Comparison of ENCODE assay signal across 12 cellular contexts in the genomic region with DNA sequence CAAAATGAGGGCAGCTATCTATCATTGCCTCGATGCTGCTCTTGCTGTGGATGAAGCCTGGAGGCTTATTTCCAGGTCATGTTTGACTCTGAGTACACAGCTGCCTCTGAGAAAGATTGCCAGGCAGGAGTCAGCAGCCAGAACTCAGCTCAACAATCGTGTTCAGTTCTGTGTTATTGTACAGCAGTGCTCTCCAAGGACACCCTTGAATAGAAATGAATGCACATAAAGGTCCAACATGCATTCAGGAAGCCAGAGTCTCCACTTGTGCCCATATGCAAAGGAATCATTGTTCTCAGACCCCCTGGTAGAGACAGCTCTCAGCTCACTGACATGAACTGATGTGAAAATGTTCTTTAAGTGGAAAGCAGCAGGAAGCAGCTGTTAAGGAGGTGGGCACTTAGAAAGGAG.
A peak's percentile ranks its signal among the peaks of the same experiment; 100 is the strongest.
DNase-seq lines count a peak whose midpoint lies in the region; ATAC-seq and TF ChIP-seq lines count a peak whose summit lies in the region.
"Had no signal": no experiment of that assay in that cellular context is flagged by ENCODE, and none has a peak within 500 bp of the region (broad histone marks: within the 10 kb centered on the region; RNA-seq: fewer than 3 reads in every experiment).

No MANE protein-coding gene starts in this region.

- TF ChIP-seq POLR2A in esophagus muscularis mucosa (IDR thresholded peaks at IDR 0.05; ENCODE audit: low read depth) = no peak

- H3K4me3 ChIP-seq in esophagus muscularis mucosa = no peak overlapping the region
- H3K4me3 ChIP-seq: suprapubic skin had no signal

- no peak for TF ChIP-seq EP300 in esophagus muscularis mucosa (IDR thresholded peaks at IDR 0.05)

- intact Hi-C loops in esophagus muscularis mucosa (cut with DNase I) = loop anchor here (5.0 kb wide), 1 partner anchor 81 kb away; the partner anchor contains the start of gene SUB1
- intact Hi-C loops in activated T-helper 2 cell treated with anti-CD3 and anti-CD28 coated beads, Interferon-gamma antibody, Interleukin-2, Interleukin-4, amounts not matched to agents 10 μg/mL and 5 μg/mL and 100 μg/mL, durations not matched to agents 14 hours and 24 hours and 36 hours (cut with micrococcal nuclease) = no loop called here

- H3K4me3 Mint-ChIP-seq in osteocyte (ENCODE audit: unreplicated experiment) = peak overlapping the region; percentile 30
- no peak overlapping the region for H3K4me3 Mint-ChIP-seq in activated T-helper 2 cell treated with anti-CD3 and anti-CD28 coated beads, Interferon-gamma antibody, Interleukin-2, Interleukin-4, amounts not matched to agents 10 μg/mL and 5 μg/mL and 100 μg/mL, durations not matched to agents 14 hours and 24 hours and 36 hours (ENCODE audit: low read depth)
- H3K4me3 Mint-ChIP-seq: activated naive CD8-positive, alpha-beta T cell treated with anti-CD3 and anti-CD28 coated beads, Interleukin-2, amount 10 ng/mL, durations not matched to agents 7 days and 5 days; CD4-positive, alpha-beta T cell had no signal

- peaks cover 4% of the 10 kb centered on the region for H3K27me3 Mint-ChIP-seq in osteocyte (ENCODE audit: unreplicated experiment)
- H3K27me3 Mint-ChIP-seq in activated T-helper 2 cell treated with anti-CD3 and anti-CD28 coated beads, Interferon-gamma antibody, Interleukin-2, Interleukin-4, amounts not matched to agents 10 μg/mL and 5 μg/mL and 100 μg/mL, durations not matched to agents 14 hours and 24 hours and 36 hours (ENCODE audit: low read depth) = peaks cover 16% of the 10 kb centered on the region
- H3K27me3 Mint-ChIP-seq: CD4-positive, alpha-beta T cell had no signal

- in situ Hi-C loops in G401 (cut with HindIII; ENCODE audit: low sequenced_read_pairs) = no loop called here

- DNase-seq in G401 (ENCODE audit: low spot score) (peak; percentile 8), NCI-H446 (lab: John Stamatoyannopoulos, UW) (peak; percentile 65 to 90), esophagus muscularis mucosa (ENCODE audit: extremely low spot score) (no peak), osteocyte (ENCODE audit: extremely low spot score, unreplicated experiment) (no peak)
- DNase-seq in stimulated activated naive CD4-positive, alpha-beta T cell treated with Interleukin-2 at 50 U/mL for 16 hours (lab: John Stamatoyannopoulos, UW) = no peak
- DNase-seq in activated T-helper 2 cell treated with anti-CD3 and anti-CD28 coated beads, Interferon-gamma antibody, Interleukin-2, Interleukin-4, amounts not matched to agents 10 μg/mL and 5 μg/mL and 100 μg/mL, durations not matched to agents 14 hours and 24 hours and 36 hours (ENCODE audit: low spot score) = no peak
- DNase-seq: activated naive CD8-positive, alpha-beta T cell treated with anti-CD3 and anti-CD28 coated beads, Interleukin-2, amount 10 ng/mL, durations not matched to agents 7 days and 5 days; CD4-positive, alpha-beta T cell; stimulated activated CD4-positive, alpha-beta T cell treated with anti-CD3 and anti-CD28 coated beads, Interleukin-12 subunit alpha, Interleukin-12 subunit beta, amount 100 ng/mL, for 4 hours had no signal

- H3K9me3 Mint-ChIP-seq in osteocyte (ENCODE audit: unreplicated experiment) = no peaks in the 10 kb centered on the region
- no peaks in the 10 kb centered on the region for H3K9me3 Mint-ChIP-seq in activated T-helper 2 cell treated with anti-CD3 and anti-CD28 coated beads, Interferon-gamma antibody, Interleukin-2, Interleukin-4, amounts not matched to agents 10 μg/mL and 5 μg/mL and 100 μg/mL, durations not matched to agents 14 hours and 24 hours and 36 hours
- H3K9me3 Mint-ChIP-seq: activated naive CD8-positive, alpha-beta T cell treated with anti-CD3 and anti-CD28 coated beads, Interleukin-2, amount 10 ng/mL, durations not matched to agents 7 days and 5 days; CD4-positive, alpha-beta T cell had no signal

- peaks cover 23 to 37% (median 36%) of the 10 kb centered on the region in 4 donors for H3K4me1 ChIP-seq in esophagus muscularis mucosa

- no peaks in the 10 kb centered on the region for H3K36me3 ChIP-seq in esophagus muscularis mucosa
- H3K36me3 ChIP-seq: suprapubic skin had no signal

- no peaks in the 10 kb centered on the region for H3K9me3 ChIP-seq in esophagus muscularis mucosa
- H3K9me3 ChIP-seq: suprapubic skin had no signal

- no peaks in the 10 kb centered on the region for H3K36me3 Mint-ChIP-seq in osteocyte (ENCODE audit: unreplicated experiment)
- no peaks in the 10 kb centered on the region for H3K36me3 Mint-ChIP-seq in activated T-helper 2 cell treated with anti-CD3 and anti-CD28 coated beads, Interferon-gamma antibody, Interleukin-2, Interleukin-4, amounts not matched to agents 10 μg/mL and 5 μg/mL and 100 μg/mL, durations not matched to agents 14 hours and 24 hours and 36 hours (ENCODE audit: low read depth)
- H3K36me3 Mint-ChIP-seq: activated naive CD8-positive, alpha-beta T cell treated with anti-CD3 and anti-CD28 coated beads, Interleukin-2, amount 10 ng/mL, durations not matched to agents 7 days and 5 days had no signal

- peak overlapping the region; percentile 93 for H3K27ac Mint-ChIP-seq in osteocyte (ENCODE audit: unreplicated experiment)
- no peak overlapping the region for H3K27ac Mint-ChIP-seq in activated T-helper 2 cell treated with anti-CD3 and anti-CD28 coated beads, Interferon-gamma antibody, Interleukin-2, Interleukin-4, amounts not matched to agents 10 μg/mL and 5 μg/mL and 100 μg/mL, durations not matched to agents 14 hours and 24 hours and 36 hours
- H3K27ac Mint-ChIP-seq: activated naive CD8-positive, alpha-beta T cell treated with anti-CD3 and anti-CD28 coated beads, Interleukin-2, amount 10 ng/mL, durations not matched to agents 7 days and 5 days; CD4-positive, alpha-beta T cell had no signal

- no peaks in the 10 kb centered on the region for H3K27me3 ChIP-seq in esophagus muscularis mucosa
- H3K27me3 ChIP-seq: suprapubic skin had no signal

- H3K4me1 Mint-ChIP-seq in osteocyte (ENCODE audit: unreplicated experiment) = peaks cover 55% of the 10 kb centered on the region
- peaks cover 16% of the 10 kb centered on the region for H3K4me1 Mint-ChIP-seq in activated T-helper 2 cell treated with anti-CD3 and anti-CD28 coated beads, Interferon-gamma antibody, Interleukin-2, Interleukin-4, amounts not matched to agents 10 μg/mL and 5 μg/mL and 100 μg/mL, durations not matched to agents 14 hours and 24 hours and 36 hours (ENCODE audit: low read depth)

- ATAC-seq in GM18861 (IDR thresholded peaks at IDR 0.05; ENCODE audit: unreplicated experiment) (no peak), HG02759 (IDR thresholded peaks at IDR 0.05; ENCODE audit: unreplicated experiment) (no peak)

- H3K27ac ChIP-seq in esophagus muscularis mucosa (replicated peaks in 1 of 4) = peak overlapping the region; percentile 58 to 79 (median 67)

- TF ChIP-seq CTCF in esophagus muscularis mucosa (IDR thresholded peaks at IDR 0.05) (no peak), osteocyte (IDR thresholded peaks at IDR 0.05) (no peak)

- WGBS in esophagus muscularis mucosa = 6% methylated on average over 2 of the region's 2 CpGs

Comparison
In these comparisons a context has a peak if more than half of its experiments do, and no peak if none do; other contexts are left out.
1. DNase-seq: peak in G401 (single experiment) and NCI-H446 (2 of 2); none in esophagus muscularis mucosa (single experiment), osteocyte (single experiment), stimulated activated naive CD4-positive, alpha-beta T cell treated with Interleukin-2 at 50 U/mL for 16 hours (single experiment) and activated T-helper 2 cell treated with anti-CD3 and anti-CD28 coated beads, Interferon-gamma antibody, Interleukin-2, Interleukin-4, amounts not matched to agents 10 μg/mL and 5 μg/mL and 100 μg/mL, durations not matched to agents 14 hours and 24 hours and 36 hours (single experiment).